ENCODE assay signal across 8 cellular contexts in the genomic region with DNA sequence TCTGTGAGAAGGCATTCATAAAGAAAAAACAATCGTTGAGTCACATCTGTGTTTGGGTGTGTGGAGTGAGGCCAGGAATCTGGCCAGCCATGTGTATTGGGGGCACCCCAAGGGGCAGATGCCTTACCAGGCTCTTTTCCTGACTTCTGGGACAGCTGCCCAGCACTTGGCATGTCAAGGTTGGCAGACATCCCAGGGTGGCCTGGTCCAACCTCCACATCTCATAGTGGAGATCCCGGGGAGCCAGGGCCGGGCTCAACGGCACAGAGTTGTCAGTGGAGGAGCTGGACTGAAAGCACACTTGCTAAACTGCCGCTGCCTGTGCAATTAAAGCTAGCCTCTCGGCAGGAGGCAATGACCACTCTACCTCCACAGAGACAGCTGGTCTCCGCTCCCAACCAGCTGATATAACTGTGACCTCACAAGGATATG.
DNase-seq lines count a peak whose midpoint lies in the region; ATAC-seq and TF ChIP-seq lines count a peak whose summit lies in the region.

No MANE protein-coding gene starts in this region.

- peak overlapping the region; percentile 8 to 62 for H3K27ac ChIP-seq in ascending aorta
- H3K27ac ChIP-seq in left ventricle myocardium inferior (replicated peaks) = peak overlapping the region; percentile 50
- H3K27ac ChIP-seq in tibial nerve = peak overlapping the region in 2 of 4 donors; percentile 4 to 57

- DNase-seq in LoVo (ENCODE audit: low spot score) = peak; percentile 0
- DNase-seq in ascending aorta (ENCODE audit: low spot score in 2 of 2) = peak in 1 of 2 donors; percentile 88
- DNase-seq in left ventricle myocardium inferior = peak; percentile 78
- peak; percentile 12 for DNase-seq in smooth muscle cell of the brain vasculature (ENCODE audit: low read depth, low spot score)
- no peak for DNase-seq in stimulated activated naive CD4-positive, alpha-beta T cell (lab: John Stamatoyannopoulos, UW)
- DNase-seq in stimulated activated CD4-positive, alpha-beta T cell treated with anti-CD3 and anti-CD28 coated beads, Interleukin-15, amount 100 ng/mL, for 24 hours = no peak
- DNase-seq in tibial nerve (ENCODE audit: low spot score in 2 of 2) = no peak

- H3K4me1 ChIP-seq in ascending aorta (peaks cover 6 to 34% of the 10 kb centered on the region in 2 donors), left ventricle myocardium inferior (peaks cover 39% of the 10 kb centered on the region), tibial nerve (peaks cover 0 to 25% (median 9%) of the 10 kb centered on the region in 4 donors)

- H3K9me3 ChIP-seq in ascending aorta (no peaks in the 10 kb centered on the region), left ventricle myocardium inferior (replicated peaks) (no peaks in the 10 kb centered on the region), tibial nerve (no peaks in the 10 kb centered on the region)

- no peak for TF ChIP-seq EP300 in tibial nerve (IDR thresholded peaks at IDR 0.05)

- intact Hi-C loops in ascending aorta (cut with DNase I) (loop anchor here (2.0 kb wide), 1 partner anchor 75 kb away; the partner anchor contains the start of gene MGAT4A), left ventricle myocardium inferior (cut with micrococcal nuclease) (no loop called here)

- WGBS in tibial nerve, 2 donors = 38 to 43% methylated on average over 7 of the region's 7 CpGs

- no peak for TF ChIP-seq POLR2A in tibial nerve (IDR thresholded peaks at IDR 0.05)

- H3K27me3 ChIP-seq in ascending aorta (no peaks in the 10 kb centered on the region), left ventricle myocardium inferior (ENCODE audit: low read depth) (no peaks in the 10 kb centered on the region), tibial nerve (no peaks in the 10 kb centered on the region)

- H3K36me3 ChIP-seq in ascending aorta (no peaks in the 10 kb centered on the region), left ventricle myocardium inferior (no peaks in the 10 kb centered on the region), tibial nerve (no peaks in the 10 kb centered on the region)

- no peak for TF ChIP-seq CTCF in ascending aorta (IDR thresholded peaks at IDR 0.05)
- TF ChIP-seq CTCF in left ventricle myocardium inferior (IDR thresholded peaks at IDR 0.05; ENCODE audit: borderline replicate concordance) = no peak
- no peak for TF ChIP-seq CTCF in tibial nerve (IDR thresholded peaks at IDR 0.05)

- H3K4me3 ChIP-seq in ascending aorta = no peak overlapping the region
- H3K4me3 ChIP-seq in left ventricle myocardium inferior = no peak overlapping the region
- no peak overlapping the region for H3K4me3 ChIP-seq in tibial nerve

- ATAC-seq in GM19452 (IDR thresholded peaks at IDR 0.05; ENCODE audit: unreplicated experiment) = no peak

Comparison
In these comparisons a context has a peak if more than half of its experiments do, and no peak if none do; other contexts are left out.
1. DNase-seq: peak in LoVo (single experiment), left ventricle myocardium inferior (single experiment) and smooth muscle cell of the brain vasculature (single experiment); none in stimulated activated naive CD4-positive, alpha-beta T cell (0 of 6), stimulated activated CD4-positive, alpha-beta T cell treated with anti-CD3 and anti-CD28 coated beads, Interleukin-15, amount 100 ng/mL, for 24 hours (single experiment) and tibial nerve (0 of 2).